Comparison of ENCODE assay signal across 8 cellular contexts in genomic region chr18:3037423-3037915, GRCh38. TPM values are rescaled to one million over a fixed set of nuclear protein-coding genes. Genes with fewer than 3 reads are reported as not detected.
DNase-seq lines count a peak whose midpoint lies in the region; ATAC-seq and TF ChIP-seq lines count a peak whose summit lies in the region.

No MANE protein-coding gene starts in this region.

- intact Hi-C loops in left ventricle myocardium superior (cut with micrococcal nuclease) (no loop called here), transverse colon (cut with DNase I; ENCODE audit: low total_unique reads) (no loop called here), posterior vena cava (cut with DNase I) (no loop called here)

- H3K27ac ChIP-seq in transverse colon, result peak overlapping the region in 2 of 4 donors; percentile 15 to 35

- POLR2A ChIA-PET in GM10248 (lab: Yijun Ruan, JAX), result no interaction called here

- no peaks in the 10 kb centered on the region for H3K9me3 ChIP-seq in transverse colon

- H3K36me3 ChIP-seq in transverse colon, result no peaks in the 10 kb centered on the region

- no peak overlapping the region for H3K4me3 ChIP-seq in transverse colon

- no peak for TF ChIP-seq POLR2A in transverse colon (IDR thresholded peaks at IDR 0.05)

- peak; percentile 80 for DNase-seq in GM10248 (ENCODE audit: extremely low spot score)
- DNase-seq in T-helper 2 cell treated with Interferon-gamma antibody and Interleukin-4, amounts not matched to agents 5 μg/mL and 100 μg/mL, for 36 hours (ENCODE audit: low spot score), result peak; percentile 36
- no peak for DNase-seq in left ventricle myocardium superior
- peak; percentile 41 for DNase-seq in transverse colon
- no peak for DNase-seq in posterior vena cava (ENCODE audit: low spot score)
- DNase-seq in stimulated activated CD4-positive, alpha-beta T cell treated with anti-CD3 and anti-CD28 coated beads, Interleukin-1b, Interleukin-23, amount 100 ng/mL, for 48 hours, result no peak

- no peak for TF ChIP-seq CTCF in GM10248 (IDR thresholded peaks at IDR 0.05; ENCODE audit: control extremely low read depth, extremely low read depth, low read depth, missing control alignments)
- no peak for TF ChIP-seq CTCF in transverse colon (IDR thresholded peaks at IDR 0.05)

- H3K27me3 Mint-ChIP-seq in T-helper 2 cell treated with Interferon-gamma antibody and Interleukin-4, amounts not matched to agents 5 μg/mL and 100 μg/mL, for 36 hours (ENCODE audit: low read depth), result peaks cover 3% of the 10 kb centered on the region

- H3K4me1 ChIP-seq in transverse colon, result peaks cover 0 to 4% (median 1%) of the 10 kb centered on the region in 4 donors

- ATAC-seq in GM21367 (IDR thresholded peaks at IDR 0.05; ENCODE audit: unreplicated experiment) (peak; percentile 99), HG03565 (IDR thresholded peaks at IDR 0.05; ENCODE audit: unreplicated experiment) (peak; percentile 99), left ventricle myocardium superior (peak; percentile 45)

- peak overlapping the region; percentile 19 for H3K4me3 Mint-ChIP-seq in T-helper 2 cell treated with Interferon-gamma antibody and Interleukin-4, amounts not matched to agents 5 μg/mL and 100 μg/mL, for 36 hours

- H3K9me3 Mint-ChIP-seq in T-helper 2 cell treated with Interferon-gamma antibody and Interleukin-4, amounts not matched to agents 5 μg/mL and 100 μg/mL, for 36 hours, result no peaks in the 10 kb centered on the region

- TF ChIP-seq EP300 in transverse colon (IDR thresholded peaks at IDR 0.05; ENCODE audit: low read depth), result no peak

- no peaks in the 10 kb centered on the region for H3K27me3 ChIP-seq in transverse colon

- CTCF ChIA-PET in GM10248 (lab: Yijun Ruan, JAX), result interaction anchor here (1.7 kb wide), 1 partner anchor 26 kb away, joined by 9 read pairs; no protein-coding TSS in a partner anchor

- peak overlapping the region; percentile 78 for H3K27ac Mint-ChIP-seq in T-helper 2 cell treated with Interferon-gamma antibody and Interleukin-4, amounts not matched to agents 5 μg/mL and 100 μg/mL, for 36 hours

- WGBS in transverse colon (ENCODE audit: low coverage in 1 of 2), 2 donors, result 25 to 40% methylated on average over 3 to 4 of the region's 4 CpGs

- in situ Hi-C loops in transverse colon (cut with MboI; ENCODE audit: low pct_ligation_motif_present in 1 of 4, low pct_unique_long_range_greater_than_20kb in 1 of 4, low sequenced_read_pairs in 3 of 4), result no loop called here

- peaks cover 24% of the 10 kb centered on the region for H3K4me1 Mint-ChIP-seq in T-helper 2 cell treated with Interferon-gamma antibody and Interleukin-4, amounts not matched to agents 5 μg/mL and 100 μg/mL, for 36 hours (ENCODE audit: low read depth)

- H3K36me3 Mint-ChIP-seq in T-helper 2 cell treated with Interferon-gamma antibody and Interleukin-4, amounts not matched to agents 5 μg/mL and 100 μg/mL, for 36 hours (ENCODE audit: low read depth), result no peaks in the 10 kb centered on the region

RNA-seq across cellular contexts. Expression of gene LPIN2, which starts 24.5 kb away (rescaled TPM):
- total RNA-seq in left ventricle myocardium superior (10.6 TPM), transverse colon (100 to 1,000 TPM in 1 of 4 donors, 10 to 100 TPM in 3; 11.1 to 151 (median 87.0) TPM), posterior vena cava (10 to 100 TPM; 23.8 to 27.3 TPM)

Comparison
In these comparisons a context has a peak if more than half of its experiments do, and no peak if none do; other contexts are left out.
1. DNase-seq: peak in GM10248 (single experiment), T-helper 2 cell treated with Interferon-gamma antibody and Interleukin-4, amounts not matched to agents 5 μg/mL and 100 μg/mL, for 36 hours (single experiment) and transverse colon (single experiment); none in left ventricle myocardium superior (single experiment), posterior vena cava (single experiment) and stimulated activated CD4-positive, alpha-beta T cell treated with anti-CD3 and anti-CD28 coated beads, Interleukin-1b, Interleukin-23, amount 100 ng/mL, for 48 hours (single experiment).
2. ATAC-seq: peak in every context shown above with its lines; median percentile 99 in GM21367; 99 in HG03565; 45 in left ventricle myocardium superior.